In genomic region chr2:73000808-73001570, GRCh38 we compare ENCODE assay signal across 1 cellular context.
TF ChIP-seq lines count a peak whose summit lies in the region.

No MANE protein-coding gene starts in this region.

TF ChIP-seq in HepG2, 621 proteins besides CTCF, POLR2A, EP300 and RAD21 (continued from another document and continues in another):
- TF ChIP-seq, protein P1, sequence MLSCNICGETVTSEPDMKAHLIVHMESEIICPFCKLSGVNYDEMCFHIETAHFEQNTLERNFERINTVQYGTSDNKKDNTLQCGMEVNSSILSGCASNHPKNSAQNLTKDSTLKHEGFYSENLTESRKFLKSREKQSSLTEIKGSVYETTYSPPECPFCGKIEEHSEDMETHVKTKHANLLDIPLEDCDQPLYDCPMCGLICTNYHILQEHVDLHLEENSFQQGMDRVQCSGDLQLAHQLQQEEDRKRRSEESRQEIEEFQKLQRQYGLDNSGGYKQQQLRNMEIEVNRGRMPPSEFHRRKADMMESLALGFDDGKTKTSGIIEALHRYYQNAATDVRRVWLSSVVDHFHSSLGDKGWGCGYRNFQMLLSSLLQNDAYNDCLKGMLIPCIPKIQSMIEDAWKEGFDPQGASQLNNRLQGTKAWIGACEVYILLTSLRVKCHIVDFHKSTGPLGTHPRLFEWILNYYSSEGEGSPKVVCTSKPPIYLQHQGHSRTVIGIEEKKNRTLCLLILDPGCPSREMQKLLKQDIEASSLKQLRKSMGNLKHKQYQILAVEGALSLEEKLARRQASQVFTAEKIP (CRISPR knock-in tag; IDR thresholded peaks at IDR 0.05; ENCODE audit: borderline replicate concordance), result no peak
- TF ChIP-seq HNRNPK (IDR thresholded peaks at IDR 0.05; ENCODE audit: low read depth, low read length, poor library complexity, severe bottlenecking), result no peak
- peak; percentile 98 for TF ChIP-seq HDAC1 (CRISPR knock-in tag; IDR thresholded peaks at IDR 0.05)
- TF ChIP-seq ZNF687 (CRISPR knock-in tag; IDR thresholded peaks at IDR 0.05), result peak; percentile 99
- no peak for TF ChIP-seq ZC3H4 (CRISPR knock-in tag; IDR thresholded peaks at IDR 0.05; ENCODE audit: borderline replicate concordance)
- TF ChIP-seq ZNF407 (CRISPR knock-in tag; IDR thresholded peaks at IDR 0.05; ENCODE audit: not compliant biosample characterization), result no peak
- no peak for TF ChIP-seq LBX2 (CRISPR knock-in tag; IDR thresholded peaks at IDR 0.05; ENCODE audit: borderline replicate concordance)
- no peak for TF ChIP-seq ELK4 (CRISPR knock-in tag; IDR thresholded peaks at IDR 0.05; ENCODE audit: borderline replicate concordance)
- 0 out of 2 replicates have a peak, but pooled peaks have one; percentile 46 for TF ChIP-seq SRY (CRISPR knock-in tag; IDR thresholded peaks at IDR 0.05)
- peak; percentile 55 for TF ChIP-seq ASH2L (IDR thresholded peaks at IDR 0.05; ENCODE audit: insufficient read length, low read depth, low read length)
- no peak for TF ChIP-seq ZNF879 (CRISPR knock-in tag; IDR thresholded peaks at IDR 0.05)
- no peak for TF ChIP-seq BATF2 (CRISPR knock-in tag; IDR thresholded peaks at IDR 0.05)
- peak; percentile 62; the same call in 1 of the 2 replicates for TF ChIP-seq AHR (CRISPR knock-in tag; IDR thresholded peaks at IDR 0.05)
- TF ChIP-seq CREM (IDR thresholded peaks at IDR 0.05), result peak; percentile 53; the same call in 1 of the 2 replicates
- no peak for TF ChIP-seq CREM (CRISPR knock-in tag; IDR thresholded peaks at IDR 0.05)
- peak; percentile 97 for TF ChIP-seq JUN (CRISPR knock-in tag; IDR thresholded peaks at IDR 0.05)
- TF ChIP-seq, protein P2, sequence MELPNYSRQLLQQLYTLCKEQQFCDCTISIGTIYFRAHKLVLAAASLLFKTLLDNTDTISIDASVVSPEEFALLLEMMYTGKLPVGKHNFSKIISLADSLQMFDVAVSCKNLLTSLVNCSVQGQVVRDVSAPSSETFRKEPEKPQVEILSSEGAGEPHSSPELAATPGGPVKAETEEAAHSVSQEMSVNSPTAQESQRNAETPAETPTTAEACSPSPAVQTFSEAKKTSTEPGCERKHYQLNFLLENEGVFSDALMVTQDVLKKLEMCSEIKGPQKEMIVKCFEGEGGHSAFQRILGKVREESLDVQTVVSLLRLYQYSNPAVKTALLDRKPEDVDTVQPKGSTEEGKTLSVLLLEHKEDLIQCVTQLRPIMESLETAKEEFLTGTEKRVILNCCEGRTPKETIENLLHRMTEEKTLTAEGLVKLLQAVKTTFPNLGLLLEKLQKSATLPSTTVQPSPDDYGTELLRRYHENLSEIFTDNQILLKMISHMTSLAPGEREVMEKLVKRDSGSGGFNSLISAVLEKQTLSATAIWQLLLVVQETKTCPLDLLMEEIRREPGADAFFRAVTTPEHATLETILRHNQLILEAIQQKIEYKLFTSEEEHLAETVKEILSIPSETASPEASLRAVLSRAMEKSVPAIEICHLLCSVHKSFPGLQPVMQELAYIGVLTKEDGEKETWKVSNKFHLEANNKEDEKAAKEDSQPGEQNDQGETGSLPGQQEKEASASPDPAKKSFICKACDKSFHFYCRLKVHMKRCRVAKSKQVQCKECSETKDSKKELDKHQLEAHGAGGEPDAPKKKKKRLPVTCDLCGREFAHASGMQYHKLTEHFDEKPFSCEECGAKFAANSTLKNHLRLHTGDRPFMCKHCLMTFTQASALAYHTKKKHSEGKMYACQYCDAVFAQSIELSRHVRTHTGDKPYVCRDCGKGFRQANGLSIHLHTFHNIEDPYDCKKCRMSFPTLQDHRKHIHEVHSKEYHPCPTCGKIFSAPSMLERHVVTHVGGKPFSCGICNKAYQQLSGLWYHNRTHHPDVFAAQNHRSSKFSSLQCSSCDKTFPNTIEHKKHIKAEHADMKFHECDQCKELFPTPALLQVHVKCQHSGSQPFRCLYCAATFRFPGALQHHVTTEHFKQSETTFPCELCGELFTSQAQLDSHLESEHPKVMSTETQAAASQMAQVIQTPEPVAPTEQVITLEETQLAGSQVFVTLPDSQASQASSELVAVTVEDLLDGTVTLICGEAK (IDR thresholded peaks at IDR 0.05), result no peak
- TF ChIP-seq, protein P2 (CRISPR knock-in tag; IDR thresholded peaks at IDR 0.05), result peak; percentile 67
- no peak for TF ChIP-seq ZNF850 (CRISPR knock-in tag; conservative IDR thresholded peaks at IDR 0.05)
- peak; percentile 88 for TF ChIP-seq ARNTL (CRISPR knock-in tag; IDR thresholded peaks at IDR 0.05)
- TF ChIP-seq EED (CRISPR knock-in tag; IDR thresholded peaks at IDR 0.05), result 0 out of 2 replicates have a peak, but pooled peaks have one; percentile 55
- peak; percentile 67; the same call in 1 of the 2 replicates for TF ChIP-seq KAT8 (CRISPR knock-in tag; IDR thresholded peaks at IDR 0.05)
- TF ChIP-seq BHLHE40 (IDR thresholded peaks at IDR 0.05; ENCODE audit: low read length), result peak; percentile 82
- no peak for TF ChIP-seq GMEB2 (CRISPR knock-in tag; IDR thresholded peaks at IDR 0.05; ENCODE audit: low read depth)
- peak; percentile 53; the same call in 1 of the 2 replicates for TF ChIP-seq RNF2 (conservative IDR thresholded peaks at IDR 0.05; ENCODE audit: low read depth)
